ENCODE assay signal across 19 cellular contexts in genomic region chr13:21328836-21329477, GRCh38.
DNase-seq lines count a peak whose midpoint lies in the region; ATAC-seq, FAIRE-seq and TF ChIP-seq lines count a peak whose summit lies in the region.
"Had no signal": no experiment of that assay in that cellular context is flagged by ENCODE, and none has a peak within 500 bp of the region (broad histone marks: within the 10 kb centered on the region; RNA-seq: fewer than 3 reads in every experiment).

No MANE protein-coding gene starts in this region.

- H4K20me1 ChIP-seq in GM12878 (ENCODE audit: control insufficient read depth, insufficient read depth) (no peaks in the 10 kb centered on the region), GM23248 (ENCODE audit: insufficient read depth) (no peaks in the 10 kb centered on the region)

- peaks cover 17% of the 10 kb centered on the region for H3K4me1 ChIP-seq in CD4-positive, CD25-positive, alpha-beta regulatory T cell (ENCODE audit: control insufficient read depth, insufficient read depth, low read length, poor library complexity, severe bottlenecking)
- H3K4me1 ChIP-seq in GM12878 (ENCODE audit: control insufficient read depth, insufficient read depth, low read length) (peaks cover 30% of the 10 kb centered on the region), GM23248 (ENCODE audit: insufficient read depth) (peaks cover 10% of the 10 kb centered on the region; the same call in 1 of the 2 replicates)
- H3K4me1 ChIP-seq: upper lobe of right lung had no signal

- intact Hi-C loops in GM12878 (cut with micrococcal nuclease; ENCODE audit: unreplicated experiment): no loop called here

- H3K4me3 Mint-ChIP-seq in CD4-positive, CD25-positive, alpha-beta regulatory T cell: peak overlapping the region in 3 of 4 donors; percentile 1 to 73 (median 1)

- TF ChIP-seq POLR2A in GM12878 (IDR thresholded peaks at IDR 0.05; ENCODE audit: low read depth, low read length): no peak

- peaks cover 7% of the 10 kb centered on the region; the same call in 1 of the 2 replicates for H3F3A ChIP-seq in GM23248 (ENCODE audit: insufficient read depth)

- no peaks in the 10 kb centered on the region for H3K27me3 ChIP-seq in CD4-positive, CD25-positive, alpha-beta regulatory T cell (ENCODE audit: control insufficient read depth, insufficient read depth, low read length)
- H3K27me3 ChIP-seq in GM12878 (replicated peaks in 1 of 2; ENCODE audit: control insufficient read depth in 2 of 2, insufficient read depth in 2 of 2, low read length in 1 of 2): no peaks in the 10 kb centered on the region
- H3K27me3 ChIP-seq in GM23248 (replicated peaks; ENCODE audit: insufficient read depth): no peaks in the 10 kb centered on the region
- H3K27me3 ChIP-seq: upper lobe of right lung had no signal

- WGBS in GM12878 (ENCODE audit: insufficient coverage, insufficient replicate concordance, low lambda C conversion rate, missing lambda C conversion rate): 2% methylated on average over 6 of the region's 6 CpGs
- WGBS in GM23248 (ENCODE audit: low coverage in 1 of 2, low lambda C conversion rate in 2 of 2, missing lambda C conversion rate in 2 of 2), 2 experiments: 82% methylated on average over 6 of the region's 6 CpGs

- no peak for TF ChIP-seq RAD21 in GM12878 (IDR thresholded peaks at IDR 0.05; ENCODE audit: insufficient read depth, low read depth, low read length)

- SMC1A ChIA-PET in GM12878 (lab: Charles Lee; ENCODE audit: uncharacterized antibody, unreplicated experiment): interaction anchor here (0.6 to 3.1 kb wide), 3 partner anchors 14 to 272 kb away, joined by 3 to 12 read pairs (median 3); no protein-coding TSS in a partner anchor

- in situ Hi-C loops in GM12878 (cut with MboI) (no loop called here), GM23248 (cut with MboI) (no loop called here)

- H3K36me3 ChIP-seq in CD4-positive, CD25-positive, alpha-beta regulatory T cell (ENCODE audit: control insufficient read depth, insufficient read depth, low read length): no peaks in the 10 kb centered on the region
- H3K36me3 ChIP-seq in GM12878 (ENCODE audit: control insufficient read depth in 2 of 2, insufficient read depth in 2 of 2, low read length in 1 of 2) (no peaks in the 10 kb centered on the region), GM23248 (ENCODE audit: low read depth) (no peaks in the 10 kb centered on the region)
- H3K36me3 ChIP-seq: upper lobe of right lung had no signal

- TF ChIP-seq EP300 in GM12878 (IDR thresholded peaks at IDR 0.05; ENCODE audit: borderline replicate concordance in 1 of 2, control insufficient read depth in 1 of 2, low read depth in 2 of 2, low read length in 2 of 2): no peak

- no peak for FAIRE-seq in GM12878 (lab: Jason Lieb, UNC)
- FAIRE-seq: keratinocyte had no signal

- H3K79me2 ChIP-seq in GM12878 (ENCODE audit: control insufficient read depth, insufficient read depth, low read length): no peaks in the 10 kb centered on the region
- no peaks in the 10 kb centered on the region for H3K79me2 ChIP-seq in GM23248 (ENCODE audit: insufficient read depth)

- TF ChIP-seq CTCF in GM12878 (IDR thresholded peaks at IDR 0.05 in 2 of 3, conservative IDR thresholded peaks at IDR 0.05 in 1 of 3; ENCODE audit: control insufficient read depth in 2 of 3, extremely low read depth in 1 of 3, insufficient read depth in 1 of 3, low read depth in 3 of 3, low read length in 3 of 3): no peak

- H3K4me3 ChIP-seq in CD4-positive, CD25-positive, alpha-beta regulatory T cell (ENCODE audit: low read depth, low read length): no peak overlapping the region
- H3K4me3 ChIP-seq in GM12878 (no peak overlapping the region), GM23248 (no peak overlapping the region)
- H3K4me3 ChIP-seq: upper lobe of right lung had no signal

- H3K27ac Mint-ChIP-seq in CD4-positive, CD25-positive, alpha-beta regulatory T cell: peak overlapping the region; percentile 6 to 37 (median 18)

- RAD21 ChIA-PET in GM12878 (lab: Charles Lee; ENCODE audit: unreplicated experiment): interaction anchor here (1.2 to 1.3 kb wide), 2 partner anchors 31 to 149 kb away, joined by 3 to 6 read pairs; no protein-coding TSS in a partner anchor

- BruUV-seq in GM12878 (replicated peaks; lab: Mats Ljungman, UMichigan): no TSS peak

- no peak for DNase-seq in CD4-positive, CD25-positive, alpha-beta regulatory T cell
- no peak for DNase-seq in GM12878 (ENCODE audit: low read depth, low spot score)
- no peak for DNase-seq in GM23248
- DNase-seq in OCI-M1 (lab: John Stamatoyannopoulos, UW): no peak
- DNase-seq: activated naive CD4-positive, alpha-beta T cell treated with Interleukin-2 at 50 U/mL for 16 hours; dermis blood vessel endothelial cell; glutamatergic neuron; NCI-H2227 treated with DMSO at 0.1 percent for 48 hours; Right ventricle myocardium superior; stimulated activated CD4-positive, alpha-beta T cell treated with anti-CD3 and anti-CD28 coated beads, Interleukin-4, amount 100 ng/mL, for 24 hours; T-helper 9 cell; upper lobe of right lung had no signal

- CTCF ChIA-PET in GM12878 (lab: Yijun Ruan, JAX): interaction anchor here (1.0 to 5.2 kb wide), 3 partner anchors 31 to 149 kb away, joined by 4 to 29 read pairs (median 4); no protein-coding TSS in a partner anchor

- ATAC-seq in CD4-positive, CD25-positive, alpha-beta regulatory T cell (ENCODE audit: low read depth in 2 of 2): no peak
- ATAC-seq in GM19043 (IDR thresholded peaks at IDR 0.05; ENCODE audit: low read depth, unreplicated experiment): peak; percentile 32
- ATAC-seq in HG03139 (IDR thresholded peaks at IDR 0.05; ENCODE audit: unreplicated experiment): peak; percentile 46
- ATAC-seq in GM12878: peak; percentile 12
- no peak for ATAC-seq in GM18867 (IDR thresholded peaks at IDR 0.05; ENCODE audit: unreplicated experiment)
- ATAC-seq in GM18868 (IDR thresholded peaks at IDR 0.05; ENCODE audit: unreplicated experiment): no peak
- ATAC-seq: esophagus mucosa, upper lobe of right lung had no signal

- no peaks in the 10 kb centered on the region for H3K9me3 ChIP-seq in CD4-positive, CD25-positive, alpha-beta regulatory T cell (ENCODE audit: control insufficient read depth in 2 of 2, low read length in 2 of 2)
- H3K9me3 ChIP-seq in GM12878 (replicated peaks; ENCODE audit: control insufficient read depth, insufficient read depth, low read length) (no peaks in the 10 kb centered on the region), GM23248 (ENCODE audit: low read depth) (no peaks in the 10 kb centered on the region)
- H3K9me3 ChIP-seq: upper lobe of right lung had no signal

- no peak overlapping the region for H3K9ac ChIP-seq in GM12878 (ENCODE audit: control insufficient read depth, insufficient read depth, low read length)
- no peak overlapping the region for H3K9ac ChIP-seq in GM23248
- H3K9ac ChIP-seq: KMS-11 had no signal

- no peak overlapping the region for H3K27ac ChIP-seq in CD4-positive, CD25-positive, alpha-beta regulatory T cell (ENCODE audit: insufficient read depth, low read length, poor library complexity, severe bottlenecking)
- H3K27ac ChIP-seq in GM12878 (ENCODE audit: control insufficient read depth, insufficient read depth): no peak overlapping the region
- H3K27ac ChIP-seq in GM23248: no peak overlapping the region
- H3K27ac ChIP-seq: KMS-11, upper lobe of right lung had no signal

- no peak overlapping the region for H2AFZ ChIP-seq in GM12878 (ENCODE audit: control insufficient read depth, low read depth, low read length)
- no peak overlapping the region for H2AFZ ChIP-seq in GM23248

- H3K36me3 Mint-ChIP-seq in CD4-positive, CD25-positive, alpha-beta regulatory T cell: peaks cover 4% of the 10 kb centered on the region

- H3K4me2 ChIP-seq in GM12878 (ENCODE audit: control insufficient read depth, insufficient read depth): peak overlapping the region; percentile 73
- H3K4me2 ChIP-seq in GM23248 (ENCODE audit: unreplicated experiment): no peak overlapping the region

- peaks cover 10 to 35% (median 30%) of the 10 kb centered on the region in 4 donors for H3K4me1 Mint-ChIP-seq in CD4-positive, CD25-positive, alpha-beta regulatory T cell

- POLR2A ChIA-PET in GM12878 (lab: Charles Lee): interaction anchor here (1.1 kb wide), 1 partner anchor 15 kb away, joined by 4 read pairs; no protein-coding TSS in a partner anchor

- no peaks in the 10 kb centered on the region for H3K9me2 ChIP-seq in GM23248 (ENCODE audit: insufficient read depth)

- no peaks in the 10 kb centered on the region for H3K27me3 Mint-ChIP-seq in CD4-positive, CD25-positive, alpha-beta regulatory T cell

- peaks cover 0 to 1% (median 0%) of the 10 kb centered on the region in 7 donors for H3K9me3 Mint-ChIP-seq in CD4-positive, CD25-positive, alpha-beta regulatory T cell

TF ChIP-seq in GM12878, 131 proteins besides CTCF, POLR2A, EP300 and RAD21:
- TF ChIP-seq ZNF217 (IDR thresholded peaks at IDR 0.05): no peak
- TF ChIP-seq RUNX3 (IDR thresholded peaks at IDR 0.05; ENCODE audit: low read length): peak; percentile 33; the same call in 1 of the 2 replicates
- peak; percentile 29; the same call in 1 of the 2 replicates for TF ChIP-seq JUNB (IDR thresholded peaks at IDR 0.05)

Comparison
In these comparisons a context has a peak if more than half of its experiments do, and no peak if none do; other contexts are left out.
1. ATAC-seq: peak in GM19043 (single experiment), HG03139 (single experiment) and GM12878 (single experiment); none in CD4-positive, CD25-positive, alpha-beta regulatory T cell (0 of 2), GM18867 (single experiment) and GM18868 (single experiment).